8 cellular contexts compared by ENCODE assay signal in the genomic region with DNA sequence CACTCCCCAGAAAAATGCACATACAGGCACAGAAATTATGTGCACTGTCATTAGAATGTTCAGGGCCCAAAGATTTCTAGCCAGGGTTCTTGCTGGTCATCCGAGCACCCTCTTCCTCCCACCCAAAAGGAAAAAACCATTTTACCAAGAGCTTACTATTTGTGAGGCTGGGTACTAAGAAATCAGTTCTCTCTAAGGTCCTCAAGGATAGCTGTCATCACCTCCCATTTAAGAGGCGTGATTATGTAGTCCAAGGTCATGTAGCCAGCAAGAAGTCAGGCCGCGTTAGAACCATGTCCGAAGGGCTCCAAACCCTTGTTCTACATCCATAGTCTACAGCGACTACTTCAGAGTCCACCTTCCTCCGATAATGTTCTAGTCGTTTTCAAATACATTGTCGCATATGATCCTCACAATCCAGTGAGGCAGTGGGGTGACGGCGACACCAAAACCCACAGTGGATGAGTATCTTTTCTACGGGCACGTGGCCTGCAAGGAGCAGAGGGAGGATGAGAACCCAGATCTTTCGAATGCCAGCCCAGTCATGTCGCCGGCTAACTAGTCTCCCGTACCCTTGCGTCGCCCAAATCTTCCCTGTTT. TPM values are rescaled to one million over a fixed set of nuclear protein-coding genes. Genes with fewer than 3 reads are reported as not detected.
DNase-seq lines count a peak whose midpoint lies in the region; ATAC-seq lines count a peak whose summit lies in the region.

No MANE protein-coding gene starts in this region.

- no peaks in the 10 kb centered on the region for H3K9me3 Mint-ChIP-seq in natural killer cell treated with Interleukin-12 subunit alpha and Interleukin-12 subunit beta and Interleukin-15 and Interleukin-18, amount 100 ng/mL, for 72 hours

- DNase-seq in EH (ENCODE audit: low read depth) (peak; percentile 43), HT-29 (ENCODE audit: low spot score) (peak; percentile 62)
- peak; percentile 69 for DNase-seq in activated CD4-positive, alpha-beta T cell treated with anti-CD3 and anti-CD28 coated beads for 48 hours
- DNase-seq in natural killer cell treated with Interleukin-12 subunit alpha and Interleukin-12 subunit beta and Interleukin-15 and Interleukin-18, amount 100 ng/mL, for 72 hours (ENCODE audit: low spot score) = no peak

- WGBS in esophagus, 2 donors = 4% methylated on average over 19 of the region's 19 CpGs
- WGBS in urinary bladder = 4% methylated on average over 19 of the region's 19 CpGs

- ATAC-seq in GM21390 (IDR thresholded peaks at IDR 0.05; ENCODE audit: unreplicated experiment) = peak; percentile 25
- peak; percentile 62 to 64 for ATAC-seq in natural killer cell treated with Interleukin-12 subunit alpha and Interleukin-12 subunit beta and Interleukin-15 and Interleukin-18, amount 100 ng/mL, for 72 hours
- no peak for ATAC-seq in GM18519 (IDR thresholded peaks at IDR 0.05; ENCODE audit: low FRiP score, unreplicated experiment)

- no peaks in the 10 kb centered on the region for H3K27me3 Mint-ChIP-seq in natural killer cell treated with Interleukin-12 subunit alpha and Interleukin-12 subunit beta and Interleukin-15 and Interleukin-18, amount 100 ng/mL, for 72 hours

- peaks cover 0 to 3% of the 10 kb centered on the region in 2 donors for H3K4me1 ChIP-seq in esophagus (ENCODE audit: control insufficient read depth in 2 of 2, insufficient read depth in 2 of 2, low read length in 1 of 2)
- no peaks in the 10 kb centered on the region for H3K4me1 ChIP-seq in urinary bladder (ENCODE audit: insufficient read depth)

- H3K27ac ChIP-seq in esophagus (ENCODE audit: low read depth in 2 of 2, low read length in 1 of 2) = peak overlapping the region in 1 of 2 donors; percentile 85
- peak overlapping the region; percentile 63 for H3K27ac ChIP-seq in urinary bladder (ENCODE audit: low read depth)

- peaks cover 53 to 59% of the 10 kb centered on the region in 2 donors for H3K4me1 Mint-ChIP-seq in natural killer cell treated with Interleukin-12 subunit alpha and Interleukin-12 subunit beta and Interleukin-15 and Interleukin-18, amount 100 ng/mL, for 72 hours (ENCODE audit: low read depth in 2 of 2)

- H3K27ac Mint-ChIP-seq in natural killer cell treated with Interleukin-12 subunit alpha and Interleukin-12 subunit beta and Interleukin-15 and Interleukin-18, amount 100 ng/mL, for 72 hours = peak overlapping the region; percentile 94 to 96

- H3K9me3 ChIP-seq in esophagus (ENCODE audit: control insufficient read depth in 2 of 2, insufficient read depth in 1 of 2, low read depth in 1 of 2, low read length in 1 of 2) = no peaks in the 10 kb centered on the region

- peaks cover 58% of the 10 kb centered on the region for H3K36me3 Mint-ChIP-seq in natural killer cell treated with Interleukin-12 subunit alpha and Interleukin-12 subunit beta and Interleukin-15 and Interleukin-18, amount 100 ng/mL, for 72 hours

- no peaks in the 10 kb centered on the region for H3K27me3 ChIP-seq in esophagus (ENCODE audit: control insufficient read depth in 1 of 2, insufficient read depth in 2 of 2, low read length in 2 of 2)

- H3K36me3 ChIP-seq in esophagus (ENCODE audit: control insufficient read depth in 2 of 2, insufficient read depth in 2 of 2, low read length in 1 of 2) (peaks cover 2 to 5% of the 10 kb centered on the region in 2 donors), urinary bladder (ENCODE audit: insufficient read depth) (peaks cover 2% of the 10 kb centered on the region)

- H3K4me3 Mint-ChIP-seq in natural killer cell treated with Interleukin-12 subunit alpha and Interleukin-12 subunit beta and Interleukin-15 and Interleukin-18, amount 100 ng/mL, for 72 hours = peak overlapping the region; percentile 100

- H3K4me3 ChIP-seq in esophagus (ENCODE audit: low read depth in 1 of 2, low read length in 2 of 2) (peak overlapping the region; percentile 84 to 100), urinary bladder (ENCODE audit: low read depth, low read length) (peak overlapping the region; percentile 73)

RNA-seq across cellular contexts. Expression of a gene that starts 0.6 kb away (rescaled TPM):
- 212 and 216 TPM in 2 replicates for total RNA-seq in HT-29 (2014; rRNA removed; shearing (Covaris generic))
- polyA plus RNA-seq in esophagus (100 to 1,000 TPM; 158 to 165 TPM), urinary bladder (82.9 TPM)
- 10 to 100 TPM; 54.6 to 71.1 TPM for total RNA-seq in natural killer cell treated with Interleukin-12 subunit alpha and Interleukin-12 subunit beta and Interleukin-15 and Interleukin-18, amount 100 ng/mL, for 72 hours
- 57.0 TPM for total RNA-seq in urinary bladder

RNA-seq across cellular contexts. Expression of a gene that starts 0.8 kb away (rescaled TPM):
- 144 and 195 TPM in 2 replicates for total RNA-seq in HT-29 (2014; rRNA removed; shearing (Covaris generic))
- 100 to 1,000 TPM; 148 to 150 TPM for polyA plus RNA-seq in esophagus
- total RNA-seq in natural killer cell treated with Interleukin-12 subunit alpha and Interleukin-12 subunit beta and Interleukin-15 and Interleukin-18, amount 100 ng/mL, for 72 hours = 10 to 100 TPM; 71.2 to 82.3 TPM
- 166 TPM for total RNA-seq in urinary bladder
- 180 TPM for polyA plus RNA-seq in urinary bladder

RNA-seq across cellular contexts. Expression of a gene that starts 11.8 kb away (rescaled TPM):
- 11.0 and 13.4 TPM in 2 replicates for total RNA-seq in HT-29 (2014; rRNA removed; shearing (Covaris generic))
- 10 to 100 TPM in 1 of 2 donors, 1 to 10 TPM in 1; 9.0 to 10.8 TPM for polyA plus RNA-seq in esophagus
- total RNA-seq in natural killer cell treated with Interleukin-12 subunit alpha and Interleukin-12 subunit beta and Interleukin-15 and Interleukin-18, amount 100 ng/mL, for 72 hours = 10 to 100 TPM; 15.8 to 21.1 TPM
- 29.3 TPM for total RNA-seq in urinary bladder
- polyA plus RNA-seq in urinary bladder = 16.0 TPM

RNA-seq across cellular contexts. Expression of a gene that starts 12.1 kb away (rescaled TPM):
- total RNA-seq in HT-29 (2014; rRNA removed; shearing (Covaris generic)) = 0.52 and 0.97 TPM in 2 replicates
- 1 to 10 TPM; 1.7 to 1.8 TPM for polyA plus RNA-seq in esophagus
- total RNA-seq in natural killer cell treated with Interleukin-12 subunit alpha and Interleukin-12 subunit beta and Interleukin-15 and Interleukin-18, amount 100 ng/mL, for 72 hours = under 1 TPM in 1 of 2 donors, not detected in 1; 0.48 TPM
- 4.5 TPM for total RNA-seq in urinary bladder
- polyA plus RNA-seq in urinary bladder = 1.0 TPM
